Comparison of ENCODE assay signal across 8 cellular contexts in the genomic region with DNA sequence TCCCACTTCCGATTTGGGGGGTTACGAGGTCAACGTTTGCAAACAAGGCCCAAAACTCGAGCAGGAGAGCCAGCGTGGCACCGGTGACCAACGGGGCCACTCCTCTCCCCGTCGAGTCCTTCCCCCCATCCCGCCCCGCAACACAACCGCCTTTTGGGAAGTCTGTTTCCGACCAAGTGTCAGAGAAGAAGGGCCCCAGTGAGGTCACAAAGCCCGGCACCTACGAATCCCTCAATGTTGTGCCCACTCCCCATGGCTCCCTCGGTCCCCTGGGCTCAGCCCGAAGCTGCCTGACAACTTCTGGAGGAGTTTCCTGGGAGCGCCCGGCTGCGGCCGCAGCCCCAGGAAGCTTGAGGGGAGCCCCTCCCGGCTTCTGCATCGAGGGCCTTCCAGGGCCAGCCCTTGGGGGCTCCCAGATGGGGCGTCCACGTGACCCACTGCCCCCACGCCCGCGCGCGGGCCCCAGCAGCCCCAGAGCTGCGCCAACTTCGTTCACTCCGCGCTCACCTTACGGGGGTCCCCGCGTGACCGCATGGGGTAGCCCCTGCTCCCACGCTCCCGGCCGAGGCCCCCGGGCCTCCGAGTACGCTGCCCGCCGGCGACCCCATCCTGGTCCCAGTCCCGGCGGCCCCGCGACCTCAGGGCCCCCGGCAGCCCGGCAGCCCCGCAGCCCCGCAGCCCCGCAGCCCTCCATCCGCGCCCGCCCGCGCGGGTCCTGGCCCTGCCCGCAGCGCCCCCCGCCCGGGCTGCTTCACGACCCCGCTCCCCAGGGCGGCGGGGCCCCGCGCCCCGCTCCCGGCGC. TPM values are rescaled to one million over a fixed set of nuclear protein-coding genes. Genes with fewer than 3 reads are reported as not detected.
DNase-seq lines count a peak whose midpoint lies in the region; ATAC-seq and TF ChIP-seq lines count a peak whose summit lies in the region.

No MANE protein-coding gene starts in this region.

- TF ChIP-seq POLR2A in breast epithelium (IDR thresholded peaks at IDR 0.05), result no peak

- intact Hi-C loops in Caco-2 (cut with micrococcal nuclease; ENCODE audit: unreplicated experiment), result loop anchor here (2.0 kb wide), 1 partner anchor 94 kb away; a partner anchor contains a TSS
- intact Hi-C loops in breast epithelium (cut with DNase I; ENCODE audit: low total_unique reads), result no loop called here

- no peaks in the 10 kb centered on the region for H3K9me3 ChIP-seq in Caco-2
- no peaks in the 10 kb centered on the region for H3K9me3 ChIP-seq in breast epithelium

- no peaks in the 10 kb centered on the region for H3K27me3 Mint-ChIP-seq in Caco-2 (ENCODE audit: insufficient read depth, unreplicated experiment)
- no peaks in the 10 kb centered on the region for H3K27me3 Mint-ChIP-seq in stimulated activated naive CD8-positive, alpha-beta T cell treated with anti-CD3 and anti-CD28 coated beads, Interleukin-15, Interleukin-2, amounts not matched to agents 100 ng/mL and 50 ng/mL, for 24 hours

- H3K4me3 Mint-ChIP-seq in Caco-2 (ENCODE audit: unreplicated experiment), result peak overlapping the region; percentile 77
- peak overlapping the region; percentile 90 for H3K4me3 Mint-ChIP-seq in stimulated activated naive CD8-positive, alpha-beta T cell treated with anti-CD3 and anti-CD28 coated beads, Interleukin-15, Interleukin-2, amounts not matched to agents 100 ng/mL and 50 ng/mL, for 24 hours

- H3K27ac Mint-ChIP-seq in Caco-2 (ENCODE audit: unreplicated experiment), result peak overlapping the region; percentile 50
- peak overlapping the region; percentile 86 for H3K27ac Mint-ChIP-seq in stimulated activated naive CD8-positive, alpha-beta T cell treated with anti-CD3 and anti-CD28 coated beads, Interleukin-15, Interleukin-2, amounts not matched to agents 100 ng/mL and 50 ng/mL, for 24 hours

- H3K27ac ChIP-seq in breast epithelium (peak overlapping the region; percentile 87 to 96), layer of hippocampus (ENCODE audit: low read depth, low read length) (peak overlapping the region; percentile 94)

- peaks cover 23% of the 10 kb centered on the region for H3K36me3 Mint-ChIP-seq in Caco-2 (ENCODE audit: insufficient read depth, unreplicated experiment)
- peaks cover 3% of the 10 kb centered on the region for H3K36me3 Mint-ChIP-seq in stimulated activated naive CD8-positive, alpha-beta T cell treated with anti-CD3 and anti-CD28 coated beads, Interleukin-15, Interleukin-2, amounts not matched to agents 100 ng/mL and 50 ng/mL, for 24 hours (ENCODE audit: low read depth)

- CTCF ChIA-PET in Caco-2 (lab: Charles Lee), result interaction anchor here (1.0 kb wide), 1 partner anchor 113 kb away, joined by 4 read pairs; a partner anchor contains a TSS

- no peaks in the 10 kb centered on the region for H3K4me1 Mint-ChIP-seq in Caco-2 (ENCODE audit: low read depth, unreplicated experiment)
- peaks cover 25% of the 10 kb centered on the region for H3K4me1 Mint-ChIP-seq in stimulated activated naive CD8-positive, alpha-beta T cell treated with anti-CD3 and anti-CD28 coated beads, Interleukin-15, Interleukin-2, amounts not matched to agents 100 ng/mL and 50 ng/mL, for 24 hours (ENCODE audit: low read depth)

- H3K4me3 ChIP-seq in Caco-2 (ENCODE audit: low read depth, low read length), result peak overlapping the region; percentile 63
- H3K4me3 ChIP-seq in breast epithelium, result peak overlapping the region; percentile 75 to 82 (median 77)

- DNase-seq in Caco-2, result peak in 1 of 2 experiments; percentile 17
- DNase-seq in NCI-H1105 (lab: John Stamatoyannopoulos, UW), result peak; percentile 35
- DNase-seq in breast epithelium (ENCODE audit: low spot score in 2 of 2), result no peak

- BruUV-seq in Caco-2 (replicated peaks; lab: Mats Ljungman, UMichigan), result no TSS peak

- no peaks in the 10 kb centered on the region for H3K9me3 Mint-ChIP-seq in Caco-2 (ENCODE audit: unreplicated experiment)
- H3K9me3 Mint-ChIP-seq in stimulated activated naive CD8-positive, alpha-beta T cell treated with anti-CD3 and anti-CD28 coated beads, Interleukin-15, Interleukin-2, amounts not matched to agents 100 ng/mL and 50 ng/mL, for 24 hours, result no peaks in the 10 kb centered on the region

- H3K4me1 ChIP-seq in Caco-2 (0 out of 2 replicates have a peak, but pooled peaks cover 5% of the 10 kb centered on the region), breast epithelium (peaks cover 5 to 8% of the 10 kb centered on the region in 2 donors)

- POLR2A ChIA-PET in Caco-2 (lab: Charles Lee), result no interaction called here

- TF ChIP-seq CTCF in Caco-2 (IDR thresholded peaks at IDR 0.05; ENCODE audit: insufficient read depth in 1 of 2, low read depth in 1 of 2, low read length in 1 of 2, severe bottlenecking in 1 of 2, unreplicated experiment in 1 of 2) (no peak), breast epithelium (IDR thresholded peaks at IDR 0.05) (no peak)

- peak; percentile 7 for ATAC-seq in GM21528 (IDR thresholded peaks at IDR 0.05; ENCODE audit: low FRiP score, unreplicated experiment)
- ATAC-seq in GM21360 (IDR thresholded peaks at IDR 0.05; ENCODE audit: unreplicated experiment), result no peak
- no peak for ATAC-seq in GM19328 (IDR thresholded peaks at IDR 0.05; ENCODE audit: unreplicated experiment)

- no peaks in the 10 kb centered on the region for H3K27me3 ChIP-seq in Caco-2 (replicated peaks; ENCODE audit: control insufficient read depth, insufficient read depth, low read length)
- no peaks in the 10 kb centered on the region for H3K27me3 ChIP-seq in breast epithelium
- no peaks in the 10 kb centered on the region for H3K27me3 ChIP-seq in layer of hippocampus (ENCODE audit: control insufficient read depth, insufficient read depth, low read length)

- H3K36me3 ChIP-seq in Caco-2 (ENCODE audit: control insufficient read depth, insufficient read depth, low read length), result no peaks in the 10 kb centered on the region; the same call in 1 of the 2 replicates
- H3K36me3 ChIP-seq in breast epithelium, result no peaks in the 10 kb centered on the region

RNA-seq across cellular contexts. Expression of a gene that starts 1.1 kb away (rescaled TPM):
- total RNA-seq in Caco-2 (2022), result 81.2 and 86.8 TPM in 2 replicates
- total RNA-seq in breast epithelium, result 100 to 1,000 TPM in 2 of 3 donors, 10 to 100 TPM in 1; 81.3 to 133 (median 118) TPM

RNA-seq across cellular contexts. Expression of a gene that starts 37.3 kb away (rescaled TPM):
- total RNA-seq in Caco-2 (2022) (20.2 and 21.0 TPM in 2 replicates), breast epithelium (1 to 10 TPM; 5.6 to 8.8 (median 8.6) TPM)

RNA-seq across cellular contexts. Expression of a gene that starts 37.6 kb away (rescaled TPM):
- total RNA-seq in Caco-2 (2022) (41.1 and 43.1 TPM in 2 replicates), breast epithelium (10 to 100 TPM; 19.0 to 28.6 (median 21.7) TPM)
